ENCODE assay signal across 8 cellular contexts in genomic region chr12:57128519-57129247, GRCh38. TPM values are rescaled to one million over a fixed set of nuclear protein-coding genes. Genes with fewer than 3 reads are reported as not detected.
A peak's percentile ranks its signal among the peaks of the same experiment; 100 is the strongest.
DNase-seq lines count a peak whose midpoint lies in the region; ATAC-seq and TF ChIP-seq lines count a peak whose summit lies in the region.

No MANE protein-coding gene starts in this region.

- H3K27ac Mint-ChIP-seq in memory B cell: peak overlapping the region; percentile 28

- H3K9me3 ChIP-seq in breast epithelium (no peaks in the 10 kb centered on the region), upper lobe of left lung (no peaks in the 10 kb centered on the region)

- H3K4me1 ChIP-seq in breast epithelium (peaks cover 0 to 3% of the 10 kb centered on the region in 2 donors), upper lobe of left lung (peaks cover 21 to 40% (median 36%) of the 10 kb centered on the region in 4 donors)

- H3K36me3 ChIP-seq in breast epithelium (no peaks in the 10 kb centered on the region), upper lobe of left lung (no peaks in the 10 kb centered on the region)

- H3K4me3 Mint-ChIP-seq in memory B cell: peak overlapping the region; percentile 91

- peak overlapping the region; percentile 63 to 82 (median 67) for H3K4me3 ChIP-seq in breast epithelium
- peak overlapping the region; percentile 51 to 80 (median 70) for H3K4me3 ChIP-seq in upper lobe of left lung

- no peak for TF ChIP-seq EP300 in upper lobe of left lung (IDR thresholded peaks at IDR 0.05)

- H3K27me3 ChIP-seq in breast epithelium (no peaks in the 10 kb centered on the region), upper lobe of left lung (peaks cover 0 to 4% (median 0%) of the 10 kb centered on the region in 4 donors)

- H3K27me3 Mint-ChIP-seq in memory B cell: peaks cover 2% of the 10 kb centered on the region

- DNase-seq in Right ventricle myocardium inferior (ENCODE audit: missing footprints): peak; percentile 69
- no peak for DNase-seq in left cardiac atrium
- no peak for DNase-seq in breast epithelium (ENCODE audit: low spot score in 2 of 2)
- no peak for DNase-seq in memory B cell (ENCODE audit: low spot score in 2 of 2)
- DNase-seq in upper lobe of left lung: no peak
- DNase-seq in NCI-H2081 (lab: John Stamatoyannopoulos, UW): no peak

- intact Hi-C loops in Right ventricle myocardium inferior (cut with DNase I) (no loop called here), left cardiac atrium (cut with DNase I) (no loop called here), breast epithelium (cut with DNase I; ENCODE audit: low total_unique reads) (loop anchor here (1.0 kb wide), 1 partner anchor 47 kb away; no protein-coding TSS in a partner anchor)

- peaks cover 2% of the 10 kb centered on the region for H3K9me3 Mint-ChIP-seq in memory B cell

- TF ChIP-seq CTCF in breast epithelium (IDR thresholded peaks at IDR 0.05) (no peak), upper lobe of left lung (IDR thresholded peaks at IDR 0.05) (no peak)

- peaks cover 8% of the 10 kb centered on the region for H3K4me1 Mint-ChIP-seq in memory B cell

- ATAC-seq in Right ventricle myocardium inferior: no peak
- ATAC-seq in left cardiac atrium: no peak
- ATAC-seq in memory B cell (ENCODE audit: low read depth): no peak
- no peak for ATAC-seq in upper lobe of left lung (ENCODE audit: low FRiP score in 2 of 2)
- no peak for ATAC-seq in HG02610 (IDR thresholded peaks at IDR 0.05; ENCODE audit: unreplicated experiment)
- ATAC-seq in esophagus mucosa: no peak

- WGBS in upper lobe of left lung, 2 donors: 6 to 21% methylated on average over 21 to 34 of the region's 35 CpGs

- peaks cover 2% of the 10 kb centered on the region for H3K36me3 Mint-ChIP-seq in memory B cell

- H3K27ac ChIP-seq in breast epithelium: peak overlapping the region; percentile 93 to 97
- peak overlapping the region; percentile 79 to 98 (median 94) for H3K27ac ChIP-seq in upper lobe of left lung

- TF ChIP-seq POLR2A in breast epithelium (IDR thresholded peaks at IDR 0.05) (no peak), upper lobe of left lung (IDR thresholded peaks at IDR 0.05) (no peak)

RNA-seq across cellular contexts. Expression of gene LRP1, which starts 0.4 kb away (rescaled TPM):
- 143 TPM for total RNA-seq in Right ventricle myocardium inferior
- 100 to 1,000 TPM; 188 to 222 TPM for total RNA-seq in left cardiac atrium
- total RNA-seq in breast epithelium: 100 to 1,000 TPM; 102 to 894 (median 240) TPM
- 100 to 1,000 TPM; 137 to 504 (median 308) TPM for total RNA-seq in upper lobe of left lung
- total RNA-seq in esophagus mucosa: 74.0 TPM

RNA-seq across cellular contexts. Expression of gene STAT6, which starts 17.5 kb away (rescaled TPM):
- total RNA-seq in Right ventricle myocardium inferior: 58.3 TPM
- total RNA-seq in left cardiac atrium: 10 to 100 TPM; 77.7 to 78.1 TPM
- total RNA-seq in breast epithelium: 100 to 1,000 TPM; 139 to 147 (median 146) TPM
- total RNA-seq in upper lobe of left lung: 100 to 1,000 TPM; 123 to 605 (median 251) TPM
- total RNA-seq in esophagus mucosa: 108 TPM

RNA-seq across cellular contexts. Expression of gene LRP1-AS, which starts 18.7 kb away (rescaled TPM):
- total RNA-seq in Right ventricle myocardium inferior (not detected), left cardiac atrium (not detected), breast epithelium (not detected), upper lobe of left lung (not detected), esophagus mucosa (not detected)

RNA-seq across cellular contexts. Expression of gene NAB2, which starts 39.8 kb away (rescaled TPM):
- total RNA-seq in Right ventricle myocardium inferior: 9.8 TPM
- 10 to 100 TPM; 11.1 to 17.1 TPM for total RNA-seq in left cardiac atrium
- total RNA-seq in breast epithelium: 10 to 100 TPM in 2 of 3 donors, 1 to 10 TPM in 1; 9.0 to 33.2 (median 24.6) TPM
- total RNA-seq in upper lobe of left lung: 10 to 100 TPM; 18.1 to 64.9 (median 31.5) TPM
- 13.7 TPM for total RNA-seq in esophagus mucosa

RNA-seq across cellular contexts. Expression of gene NEMP1, which starts 50.1 kb away (rescaled TPM):
- total RNA-seq in Right ventricle myocardium inferior (3.3 TPM), left cardiac atrium (1 to 10 TPM; 2.8 to 5.3 TPM), breast epithelium (10 to 100 TPM in 2 of 3 donors, 1 to 10 TPM in 1; 6.9 to 13.3 (median 10.9) TPM), upper lobe of left lung (10 to 100 TPM in 3 of 6 donors, 1 to 10 TPM in 3; 6.2 to 13.6 (median 10.0) TPM), esophagus mucosa (5.7 TPM)
